In genomic region chr9:135131488-135131887, GRCh38 we compare ENCODE assay signal across 24 cellular contexts. TPM values are rescaled to one million over a fixed set of nuclear protein-coding genes. Genes with fewer than 3 reads are reported as not detected.
DNase-seq lines count a peak whose midpoint lies in the region; ATAC-seq, FAIRE-seq and TF ChIP-seq lines count a peak whose summit lies in the region.
"Had no signal": no experiment of that assay in that cellular context is flagged by ENCODE, and none has a peak within 500 bp of the region (broad histone marks: within the 10 kb centered on the region; RNA-seq: fewer than 3 reads in every experiment).

No MANE protein-coding gene starts in this region.

- FAIRE-seq in HepG2 (lab: Jason Lieb, UNC) = no peak
- FAIRE-seq: A204.1, D721Med, GM12878, GM19239, H1 had no signal

- DNase-seq in T-helper 1 cell (no peak), right lobe of liver (peak in 2 of 3 donors; percentile 38 to 60), HepG2 (ENCODE audit: low spot score) (no peak), trophoblast cell (no peak)
- DNase-seq: BE2C; CD4-positive, alpha-beta T cell; CD8-positive, alpha-beta memory T cell; DMS 273 treated with DMSO at 0.1 percent for 48 hours; DMS79; EL; GDM1; GM23248; H7; HCEC 1CT had no signal

- no TSS peak for BruUV-seq in HepG2 (replicated peaks; lab: Mats Ljungman, UMichigan)

- no peaks in the 10 kb centered on the region for H4K20me1 ChIP-seq in HepG2 (ENCODE audit: insufficient read depth, low read length)
- H4K20me1 ChIP-seq: BLaER1 treated with 17β-estradiol and CSF1 and Interleukin-3, amounts not matched to agents 10 nM and 100 nM had no signal

- no peak overlapping the region for H4K91ac ChIP-seq in trophoblast cell (ENCODE audit: low read depth, low read length)

- H3K4me3 Mint-ChIP-seq in T-helper 1 cell treated with Interleukin-12 subunit alpha and Interleukin-12 subunit beta and Interleukin-4 antibody, amounts not matched to agents 30 μg/mL and 1 μg/mL, for 36 hours = no peak overlapping the region
- H3K4me3 Mint-ChIP-seq: CD14-positive monocyte; CD4-positive, alpha-beta T cell; CD8-positive, alpha-beta memory T cell had no signal

- H3K18ac ChIP-seq in trophoblast cell (ENCODE audit: low read length) = no peak overlapping the region

- TF ChIP-seq CTCF in right lobe of liver (IDR thresholded peaks at IDR 0.05) (no peak), HepG2 (CRISPR knock-in tag; IDR thresholded peaks at IDR 0.05) (no peak)

- H3K4me1 Mint-ChIP-seq in T-helper 1 cell treated with Interleukin-12 subunit alpha and Interleukin-12 subunit beta and Interleukin-4 antibody, amounts not matched to agents 30 μg/mL and 1 μg/mL, for 36 hours (ENCODE audit: low read depth) = peaks cover 15% of the 10 kb centered on the region
- H3K4me1 Mint-ChIP-seq: CD14-positive monocyte; CD8-positive, alpha-beta memory T cell had no signal

- TF ChIP-seq POLR2A in right lobe of liver (IDR thresholded peaks at IDR 0.05) (no peak), HepG2 (IDR thresholded peaks at IDR 0.05; ENCODE audit: insufficient read depth in 1 of 2, low read depth in 2 of 2, low read length in 2 of 2) (no peak)

- intact Hi-C loops in right lobe of liver (cut with DNase I) = no loop called here
- intact Hi-C loops in HepG2 (cut with micrococcal nuclease; ENCODE audit: unreplicated experiment) = no loop called here

- POLR2A ChIA-PET in HepG2 (lab: Yijun Ruan, JAX) = no interaction called here

- no peak overlapping the region for H3K14ac ChIP-seq in trophoblast cell (ENCODE audit: low read length)

- H3K36me3 ChIP-seq in right lobe of liver = no peaks in the 10 kb centered on the region
- H3K36me3 ChIP-seq in HepG2 (replicated peaks in 1 of 2; ENCODE audit: control insufficient read depth in 1 of 2, insufficient read depth in 2 of 2, low read length in 2 of 2) = no peaks in the 10 kb centered on the region
- no peaks in the 10 kb centered on the region for H3K36me3 ChIP-seq in trophoblast cell (ENCODE audit: control insufficient read depth in 1 of 2, insufficient read depth in 2 of 2, low read length in 2 of 2)
- H3K36me3 ChIP-seq: BE2C; BLaER1 treated with 17β-estradiol and CSF1 and Interleukin-3, amounts not matched to agents 10 nM and 100 nM had no signal

- peak; percentile 44 to 79 (median 64) for ATAC-seq in right lobe of liver
- no peak for ATAC-seq in HepG2
- no peak for ATAC-seq in HG02588 (IDR thresholded peaks at IDR 0.05; ENCODE audit: unreplicated experiment)
- ATAC-seq: GM12878 had no signal

- H3K4ac ChIP-seq in trophoblast cell (ENCODE audit: low read depth, low read length) = no peak overlapping the region

- H2BK120ac ChIP-seq in trophoblast cell (ENCODE audit: insufficient read depth, low read length, poor library complexity) = no peak overlapping the region

- H3K9ac ChIP-seq in HepG2 (ENCODE audit: insufficient read depth, low read depth, low read length) (no peak overlapping the region), trophoblast cell (ENCODE audit: low read length) (no peak overlapping the region)
- H3K9ac ChIP-seq: GM23248 had no signal

- H3K27me3 Mint-ChIP-seq in T-helper 1 cell treated with Interleukin-12 subunit alpha and Interleukin-12 subunit beta and Interleukin-4 antibody, amounts not matched to agents 30 μg/mL and 1 μg/mL, for 36 hours (ENCODE audit: low read depth) = no peaks in the 10 kb centered on the region

- no peak for TF ChIP-seq RAD21 in HepG2 (CRISPR knock-in tag; IDR thresholded peaks at IDR 0.05)

- H4K8ac ChIP-seq in trophoblast cell (ENCODE audit: low read depth, low read length) = no peak overlapping the region

- H4K12ac ChIP-seq in trophoblast cell (ENCODE audit: low read depth, low read length) = no peak overlapping the region

- H3K23ac ChIP-seq in trophoblast cell (ENCODE audit: low read length) = no peak overlapping the region

- H3K9me3 Mint-ChIP-seq in T-helper 1 cell treated with Interleukin-12 subunit alpha and Interleukin-12 subunit beta and Interleukin-4 antibody, amounts not matched to agents 30 μg/mL and 1 μg/mL, for 36 hours = peaks cover 3% of the 10 kb centered on the region
- H3K9me3 Mint-ChIP-seq: CD4-positive, alpha-beta T cell had no signal

- CTCF ChIA-PET in HepG2 (lab: Yijun Ruan, JAX; ENCODE audit: low intra/inter-chr PET ratio, low total read pairs) = no interaction called here

- H3K27ac Mint-ChIP-seq in T-helper 1 cell treated with Interleukin-12 subunit alpha and Interleukin-12 subunit beta and Interleukin-4 antibody, amounts not matched to agents 30 μg/mL and 1 μg/mL, for 36 hours = peak overlapping the region; percentile 73
- H3K27ac Mint-ChIP-seq: CD4-positive, alpha-beta T cell; CD8-positive, alpha-beta memory T cell had no signal

- H3K79me2 ChIP-seq in HepG2 (ENCODE audit: insufficient read depth, low read length) = no peaks in the 10 kb centered on the region
- H3K79me2 ChIP-seq in trophoblast cell (ENCODE audit: control insufficient read depth, insufficient read depth, low read length, poor library complexity) = no peaks in the 10 kb centered on the region

- H3K36me3 Mint-ChIP-seq in T-helper 1 cell treated with Interleukin-12 subunit alpha and Interleukin-12 subunit beta and Interleukin-4 antibody, amounts not matched to agents 30 μg/mL and 1 μg/mL, for 36 hours (ENCODE audit: low read depth) = no peaks in the 10 kb centered on the region
- H3K36me3 Mint-ChIP-seq: CD14-positive monocyte; CD8-positive, alpha-beta memory T cell had no signal

- in situ Hi-C loops in HepG2 (cut with HindIII; ENCODE audit: extremely low pct_ligation_motif_present, low pct_unique_long_range_greater_than_20kb) = no loop called here

- H3K4me2 ChIP-seq in HepG2 (ENCODE audit: low read depth, low read length) (no peak overlapping the region), trophoblast cell (ENCODE audit: low read length) (no peak overlapping the region)

- no peaks in the 10 kb centered on the region for H3K79me1 ChIP-seq in trophoblast cell (ENCODE audit: low read length)

- H2AK5ac ChIP-seq in trophoblast cell (ENCODE audit: low read length) = no peak overlapping the region

- H3K9me3 ChIP-seq in right lobe of liver (no peaks in the 10 kb centered on the region), HepG2 (ENCODE audit: low read length) (no peaks in the 10 kb centered on the region), trophoblast cell (ENCODE audit: insufficient read depth, low read depth, low read length) (peaks cover 7% of the 10 kb centered on the region)

- H2BK5ac ChIP-seq in trophoblast cell (ENCODE audit: low read depth, low read length, poor library complexity) = no peak overlapping the region

- H3K27me3 ChIP-seq in right lobe of liver (no peaks in the 10 kb centered on the region), HepG2 (ENCODE audit: control insufficient read depth in 1 of 2, insufficient read depth in 2 of 2, low read length in 2 of 2) (peaks cover 1 to 61% of the 10 kb centered on the region in 2 experiments; a peak in 3 of 5 replicates), trophoblast cell (ENCODE audit: insufficient read depth, low read length) (no peaks in the 10 kb centered on the region)
- H3K27me3 ChIP-seq: BE2C; BLaER1 treated with 17β-estradiol and CSF1 and Interleukin-3, amounts not matched to agents 10 nM and 100 nM had no signal

- 53% methylated on average over 3 of the region's 8 CpGs for WGBS in right lobe of liver (ENCODE audit: insufficient coverage, low coverage, low lambda C conversion rate, missing lambda C conversion rate)
- 19% methylated on average over 3 of the region's 8 CpGs for WGBS in HepG2 (ENCODE audit: low lambda C conversion rate)
- WGBS in trophoblast cell (ENCODE audit: extremely low coverage, insufficient coverage, insufficient read length) = no CpG with 5 or more reads among the region's 8 CpGs

- H3K4me1 ChIP-seq in right lobe of liver = no peaks in the 10 kb centered on the region
- H3K4me1 ChIP-seq in HepG2 (ENCODE audit: insufficient read depth, low read length) = no peaks in the 10 kb centered on the region
- H3K4me1 ChIP-seq in trophoblast cell (ENCODE audit: control insufficient read depth in 1 of 2, insufficient read depth in 2 of 2, low read length in 2 of 2) = peaks cover 0 to 7% of the 10 kb centered on the region in 2 experiments

- H3K4me3 ChIP-seq in right lobe of liver = no peak overlapping the region
- no peak overlapping the region for H3K4me3 ChIP-seq in HepG2 (replicated peaks in 1 of 3; ENCODE audit: insufficient read depth in 1 of 3, low read depth in 2 of 3, low read length in 3 of 3)
- peak overlapping the region; percentile 15 for H3K4me3 ChIP-seq in trophoblast cell (ENCODE audit: low read depth, low read length)
- H3K4me3 ChIP-seq: BLaER1 treated with 17β-estradiol and CSF1 and Interleukin-3, amounts not matched to agents 10 nM and 100 nM; GM12878; GM23248 had no signal

- H3K27ac ChIP-seq in right lobe of liver (no peak overlapping the region), HepG2 (ENCODE audit: extremely low read length, insufficient read depth, low read length) (no peak overlapping the region), trophoblast cell (ENCODE audit: low read depth, low read length) (no peak overlapping the region)
- H3K27ac ChIP-seq: 22Rv1, GM23248 had no signal

- H2AFZ ChIP-seq in HepG2 (ENCODE audit: low read length) = no peak overlapping the region
- H2AFZ ChIP-seq in trophoblast cell (ENCODE audit: insufficient read depth, low read length, poor library complexity) = no peak overlapping the region
- H2AFZ ChIP-seq: GM23248 had no signal

- H2BK12ac ChIP-seq in trophoblast cell (ENCODE audit: low read length) = no peak overlapping the region

- TF ChIP-seq EP300 in HepG2 (IDR thresholded peaks at IDR 0.05; ENCODE audit: low read depth in 2 of 2, low read length in 2 of 2) (no peak), HepG2 (CRISPR knock-in tag; IDR thresholded peaks at IDR 0.05; ENCODE audit: borderline replicate concordance) (no peak)

RNA-seq across cellular contexts. Expression of gene OLFM1, which starts 44.0 kb away (rescaled TPM):
- total RNA-seq in right lobe of liver = 1 to 10 TPM; 1.1 to 5.9 (median 3.5) TPM
- not detected in 2 replicates for total RNA-seq in HepG2 (2016; rRNA removed; fragmentation: Illumina TruSeq; extraction: Trizol)
- not detected in 2 replicates for total RNA-seq in HepG2 (2016; cell fraction: cytosol; rRNA removed; fragmentation: Illumina TruSeq; extraction: Trizol; ENCODE audit: low read depth)
- not detected in 2 replicates for total RNA-seq in HepG2 (2016; cell fraction: insoluble cytoplasmic fraction; rRNA removed; fragmentation: Illumina TruSeq; extraction: Trizol)
- total RNA-seq in HepG2 (2016; cell fraction: membrane; rRNA removed; fragmentation: Illumina TruSeq; extraction: Trizol) = not detected in 2 replicates
- total RNA-seq in HepG2 (2016; cell fraction: nucleus; rRNA removed; fragmentation: Illumina TruSeq; extraction: Trizol) = not detected in 2 replicates
- polyA plus RNA-seq in HepG2 (2011; rRNA removed) = 0.03 TPM in 1 of 2 replicates, not detected in the other
- polyA plus RNA-seq in HepG2 (2011; cell fraction: cytosol; rRNA removed) = not detected in 2 replicates
- polyA plus RNA-seq in HepG2 (2011; cell fraction: nucleus; rRNA removed) = not detected in 2 replicates
- not detected in 2 replicates for polyA plus RNA-seq in HepG2 (2012)
- polyA plus RNA-seq in HepG2 (2016; cell fraction: cytosol; fragmentation: Illumina TruSeq; extraction: Trizol; ENCODE audit: low read depth) = 0.08 TPM in 1 of 2 replicates, not detected in the other
- polyA plus RNA-seq in HepG2 (2016; cell fraction: insoluble cytoplasmic fraction; fragmentation: Illumina TruSeq; extraction: Trizol; ENCODE audit: low read depth) = not detected in 2 replicates
- polyA plus RNA-seq in HepG2 (2016; cell fraction: membrane; fragmentation: Illumina TruSeq; extraction: Trizol; ENCODE audit: low read depth) = not detected in 2 replicates
- polyA plus RNA-seq in HepG2 (2016; cell fraction: nucleus; fragmentation: Illumina TruSeq; extraction: Trizol; ENCODE audit: insufficient read depth, low read depth) = not detected in 2 replicates
- polyA minus RNA-seq in HepG2 (2011; rRNA and poly(A)+ RNA removed; ENCODE audit: low replicate concordance) = 12.4 TPM in 1 of 2 replicates, not detected in the other
- not detected in 2 replicates for polyA minus RNA-seq in HepG2 (2011; cell fraction: cytosol; rRNA and poly(A)+ RNA removed)
- polyA minus RNA-seq in HepG2 (2011; cell fraction: nucleus; rRNA and poly(A)+ RNA removed) = not detected in 2 replicates
- 0.10 TPM in 2 replicates for polyA plus RNA-seq in trophoblast cell (2013)
- total RNA-seq: CD4-positive, alpha-beta T cell; CD8-positive, alpha-beta memory T cell; GM12878 had no signal
- polyA plus RNA-seq: CD8-positive, alpha-beta memory T cell; GM12878 had no signal

Comparison
In these comparisons a context has a peak if more than half of its experiments do, and no peak if none do; other contexts are left out.
1. DNase-seq: peak in right lobe of liver (2 of 3); none in T-helper 1 cell (0 of 5), HepG2 (single experiment) and trophoblast cell (0 of 2).
2. ATAC-seq: peak in right lobe of liver (4 of 4); none in HepG2 (single experiment) and HG02588 (single experiment).